ENCODE assay signal across 15 cellular contexts in the genomic region with DNA sequence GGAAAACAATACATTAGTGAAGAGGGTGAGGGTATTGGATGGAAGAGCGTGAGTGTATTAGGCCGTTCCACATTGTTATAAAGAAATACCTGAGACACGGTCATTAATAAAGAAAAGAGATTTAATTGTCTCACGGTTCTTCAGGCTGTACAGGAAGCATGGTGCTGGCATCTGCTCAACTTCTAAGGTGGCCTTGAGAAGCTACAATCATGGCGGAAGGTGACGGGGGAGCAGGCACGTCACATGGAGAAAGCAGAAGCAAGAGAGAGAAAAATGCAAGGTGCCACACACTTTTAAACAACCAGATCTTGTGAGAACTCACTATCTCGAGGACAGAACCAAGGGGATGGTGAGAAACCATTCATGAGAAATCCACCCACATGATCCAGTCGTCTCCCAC. TPM values are rescaled to one million over a fixed set of nuclear protein-coding genes. Genes with fewer than 3 reads are reported as not detected.
A peak's percentile ranks its signal among the peaks of the same experiment; 100 is the strongest.
DNase-seq lines count a peak whose midpoint lies in the region; ATAC-seq and TF ChIP-seq lines count a peak whose summit lies in the region.
"Had no signal": no experiment of that assay in that cellular context is flagged by ENCODE, and none has a peak within 500 bp of the region (broad histone marks: within the 10 kb centered on the region; RNA-seq: fewer than 3 reads in every experiment).

No MANE protein-coding gene starts in this region.

- H3K9me3 ChIP-seq in right cardiac atrium (ENCODE audit: control insufficient read depth, low read length) (no peaks in the 10 kb centered on the region), spleen (no peaks in the 10 kb centered on the region)

- peaks cover 5% of the 10 kb centered on the region for H3K9me3 Mint-ChIP-seq in activated naive CD8-positive, alpha-beta T cell treated with anti-CD3 and anti-CD28 coated beads, Interleukin-2, amount 50 U/mL, for 24 hours
- no peaks in the 10 kb centered on the region for H3K9me3 Mint-ChIP-seq in neural crest cell

- H3K27ac ChIP-seq in right cardiac atrium (ENCODE audit: low read length) (no peak overlapping the region), spleen (no peak overlapping the region), foreskin keratinocyte (no peak overlapping the region)
- H3K27ac ChIP-seq: A549, C4-2B, GM23248 had no signal

- H3K4me1 ChIP-seq in right cardiac atrium (ENCODE audit: control insufficient read depth, insufficient read depth, low read length) (peaks cover under 1% of the 10 kb centered on the region), spleen (peaks cover 6 to 40% (median 23%) of the 10 kb centered on the region in 6 donors), foreskin keratinocyte (no peaks in the 10 kb centered on the region)

- H3K4me1 Mint-ChIP-seq in activated naive CD8-positive, alpha-beta T cell treated with anti-CD3 and anti-CD28 coated beads, Interleukin-2, amount 50 U/mL, for 24 hours = peaks cover 45% of the 10 kb centered on the region
- H3K4me1 Mint-ChIP-seq in neural crest cell = peaks cover 14% of the 10 kb centered on the region

- TF ChIP-seq CTCF in neural crest cell (conservative IDR thresholded peaks at IDR 0.05) (no peak), spleen (IDR thresholded peaks at IDR 0.05 in 8 of 11, conservative IDR thresholded peaks at IDR 0.05 in 3 of 11) (no peak), foreskin keratinocyte (conservative IDR thresholded peaks at IDR 0.05) (no peak)

- H3K27ac Mint-ChIP-seq in activated naive CD8-positive, alpha-beta T cell treated with anti-CD3 and anti-CD28 coated beads, Interleukin-2, amount 50 U/mL, for 24 hours = peak overlapping the region; percentile 40
- peak overlapping the region; percentile 31 for H3K27ac Mint-ChIP-seq in neural crest cell (ENCODE audit: unreplicated experiment)

- H3K27me3 ChIP-seq in right cardiac atrium (ENCODE audit: control insufficient read depth, insufficient read depth) = no peaks in the 10 kb centered on the region
- H3K27me3 ChIP-seq in spleen (replicated peaks in 1 of 7) = no peaks in the 10 kb centered on the region
- no peaks in the 10 kb centered on the region for H3K27me3 ChIP-seq in foreskin keratinocyte
- H3K27me3 ChIP-seq: BE2C had no signal

- H3K4me3 ChIP-seq in right cardiac atrium (ENCODE audit: low read length) = no peak overlapping the region
- no peak overlapping the region for H3K4me3 ChIP-seq in spleen
- H3K4me3 ChIP-seq: A549, GM23248 had no signal

- H3K4me3 Mint-ChIP-seq in activated naive CD8-positive, alpha-beta T cell treated with anti-CD3 and anti-CD28 coated beads, Interleukin-2, amount 50 U/mL, for 24 hours = no peak overlapping the region
- H3K4me3 Mint-ChIP-seq in neural crest cell = no peak overlapping the region

- DNase-seq in cardiac septum (ENCODE audit: low spot score) = peak; percentile 24
- no peak for DNase-seq in right cardiac atrium
- no peak for DNase-seq in activated naive CD8-positive, alpha-beta T cell treated with anti-CD3 and anti-CD28 coated beads, Interleukin-2, amount 50 U/mL, for 24 hours
- no peak for DNase-seq in neural crest cell (ENCODE audit: low read depth, low spot score)
- DNase-seq in spleen = no peak
- DNase-seq in foreskin keratinocyte = no peak
- DNase-seq: BE2C, Calu3, DMS 273 treated with DMSO at 0.1 percent for 48 hours, GM23248, H7, IMR-90 had no signal

- no peak for ATAC-seq in right cardiac atrium
- no peak for ATAC-seq in activated naive CD8-positive, alpha-beta T cell treated with anti-CD3 and anti-CD28 coated beads, Interleukin-2, amount 50 U/mL, for 24 hours
- no peak for ATAC-seq in HG02970 (IDR thresholded peaks at IDR 0.05; ENCODE audit: low FRiP score, unreplicated experiment)
- ATAC-seq in foreskin keratinocyte = no peak
- ATAC-seq: A549 had no signal

- intact Hi-C loops in cardiac septum (cut with DNase I) (no loop called here), right cardiac atrium (cut with DNase I) (no loop called here), spleen (cut with DNase I; ENCODE audit: low total_unique reads) (no loop called here)

- no peak for TF ChIP-seq POLR2A in spleen (IDR thresholded peaks at IDR 0.05)

- peaks cover 27% of the 10 kb centered on the region for H3K36me3 Mint-ChIP-seq in activated naive CD8-positive, alpha-beta T cell treated with anti-CD3 and anti-CD28 coated beads, Interleukin-2, amount 50 U/mL, for 24 hours (ENCODE audit: low read depth)
- H3K36me3 Mint-ChIP-seq in neural crest cell (ENCODE audit: low read depth) = peaks cover 9% of the 10 kb centered on the region

- WGBS in right cardiac atrium = 88% methylated on average over 9 of the region's 9 CpGs
- 75 to 84% (median 81%) methylated on average over 9 of the region's 9 CpGs for WGBS in spleen, 5 donors

- no peaks in the 10 kb centered on the region for H3K27me3 Mint-ChIP-seq in activated naive CD8-positive, alpha-beta T cell treated with anti-CD3 and anti-CD28 coated beads, Interleukin-2, amount 50 U/mL, for 24 hours
- no peaks in the 10 kb centered on the region for H3K27me3 Mint-ChIP-seq in neural crest cell (ENCODE audit: low read depth)

- H3K36me3 ChIP-seq in spleen = peaks cover 0 to 10% (median 0%) of the 10 kb centered on the region in 6 donors

RNA-seq across cellular contexts. Expression of gene HPCAL1, which starts 18.2 kb away (rescaled TPM):
- total RNA-seq in cardiac septum = 21.6 TPM
- 10 to 100 TPM; 18.5 to 32.2 (median 24.2) TPM for total RNA-seq in right cardiac atrium
- 32.0 TPM for polyA plus RNA-seq in right cardiac atrium
- total RNA-seq in neural crest cell = 16.2 and 17.3 TPM in 2 replicates
- 10 to 100 TPM; 42.3 to 80.6 (median 57.5) TPM for total RNA-seq in spleen
- polyA plus RNA-seq in spleen = 10 to 100 TPM; 41.9 to 58.5 (median 57.9) TPM
- 29.2 and 37.1 TPM in 2 replicates for total RNA-seq in foreskin keratinocyte
- polyA plus RNA-seq in foreskin keratinocyte = 31.6 and 42.7 TPM in 2 replicates
